1 cellular context compared by ENCODE assay signal in the genomic region with DNA sequence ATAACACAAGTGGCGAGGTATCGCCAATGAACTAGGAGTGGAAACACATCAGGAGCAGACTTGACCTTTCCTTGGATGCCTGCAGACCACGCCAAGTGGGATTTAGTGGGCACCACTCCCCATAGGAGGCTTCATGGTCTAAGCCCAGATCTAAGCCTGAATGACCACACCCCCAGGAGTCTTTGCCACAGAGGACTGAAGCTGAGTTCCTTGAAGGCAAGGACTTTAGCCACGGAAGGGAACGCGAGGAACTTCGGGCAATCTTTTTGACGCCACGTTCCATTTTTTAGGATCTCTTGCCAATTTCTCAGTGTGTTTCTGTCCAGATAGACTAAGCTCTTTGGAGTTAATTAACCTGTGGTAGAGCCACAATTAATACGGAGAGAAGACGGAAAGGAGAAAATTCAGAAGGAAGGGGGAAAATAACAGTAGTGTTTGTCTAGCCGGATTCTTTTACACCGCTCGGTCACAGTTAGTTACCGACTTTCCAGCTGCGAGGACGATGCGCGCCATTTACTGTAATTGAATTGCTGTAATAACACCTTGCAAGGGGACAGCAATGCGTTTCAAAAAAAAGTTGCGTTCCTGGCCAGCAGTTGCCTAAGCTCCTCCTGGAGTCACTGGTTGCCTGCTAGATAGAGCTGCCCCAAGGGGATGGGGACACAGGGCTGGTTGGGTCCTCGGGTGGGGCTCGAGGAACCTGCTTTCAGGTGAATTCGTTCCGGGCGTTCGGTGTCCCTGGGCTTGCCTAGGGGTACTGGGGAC.
A peak's percentile ranks its signal among the peaks of the same experiment; 100 is the strongest.
TF ChIP-seq lines count a peak whose summit lies in the region.

No MANE protein-coding gene starts in this region.

TF ChIP-seq in H1, 55 proteins besides CTCF, POLR2A, EP300 and RAD21:
- peak; percentile 64; the same call in 1 of the 2 replicates for TF ChIP-seq CBX8 (IDR thresholded peaks at IDR 0.05; ENCODE audit: borderline replicate concordance, low read depth, low read length)
- TF ChIP-seq NANOG (IDR thresholded peaks at IDR 0.05; ENCODE audit: insufficient read depth, low read depth, low read length, poor library complexity, severe bottlenecking), result peak; percentile 74
- TF ChIP-seq ZNF274 (IDR thresholded peaks at IDR 0.05; ENCODE audit: borderline replicate concordance, extremely low read depth, low read length), result no peak
- TF ChIP-seq SUZ12 (IDR thresholded peaks at IDR 0.05; ENCODE audit: low read length), result peak; percentile 91
- TF ChIP-seq KDM5A (IDR thresholded peaks at IDR 0.05; ENCODE audit: low read length), result no peak
- TF ChIP-seq RNF2 (IDR thresholded peaks at IDR 0.05; ENCODE audit: borderline replicate concordance, low read depth, low read length, missing control alignments, poor library complexity, severe bottlenecking), result peak; percentile 56
- 0 out of 2 replicates have a peak, but pooled peaks have one; percentile 41 for TF ChIP-seq TCF12 (IDR thresholded peaks at IDR 0.05; ENCODE audit: low read depth, low read length)
- TF ChIP-seq EZH2 (IDR thresholded peaks at IDR 0.05; ENCODE audit: low read depth, low read length, severe bottlenecking), result peak; percentile 94
